1 cellular context compared by ENCODE assay signal in genomic region chr12:31479516-31480210, GRCh38.
TF ChIP-seq lines count a peak whose summit lies in the region.

No MANE protein-coding gene starts in this region.

TF ChIP-seq in HepG2, 621 proteins besides CTCF, POLR2A, EP300 and RAD21:
- TF ChIP-seq HOXA5 (CRISPR knock-in tag; IDR thresholded peaks at IDR 0.05) (no peak), ZNF674 (CRISPR knock-in tag; IDR thresholded peaks at IDR 0.05; ENCODE audit: low read depth) (no peak), ZNF777 (CRISPR knock-in tag; IDR thresholded peaks at IDR 0.05) (no peak), GTF2F1 (IDR thresholded peaks at IDR 0.05; ENCODE audit: low read length) (no peak), NBN (conservative IDR thresholded peaks at IDR 0.05) (no peak), PPARG (CRISPR knock-in tag; conservative IDR thresholded peaks at IDR 0.05) (no peak), ZNF136 (CRISPR knock-in tag; IDR thresholded peaks at IDR 0.05; ENCODE audit: low read depth) (no peak), ZMAT3 (CRISPR knock-in tag; conservative IDR thresholded peaks at IDR 0.05) (no peak), RFXAP (CRISPR knock-in tag; IDR thresholded peaks at IDR 0.05; ENCODE audit: borderline replicate concordance) (no peak), ZNF776 (CRISPR knock-in tag; IDR thresholded peaks at IDR 0.05) (no peak), ZSCAN22 (CRISPR knock-in tag; IDR thresholded peaks at IDR 0.05) (no peak), ZNF672 (CRISPR knock-in tag; IDR thresholded peaks at IDR 0.05) (no peak), CSRNP2 (CRISPR knock-in tag; conservative IDR thresholded peaks at IDR 0.05; ENCODE audit: low read depth) (no peak), NCOA5 (CRISPR knock-in tag; IDR thresholded peaks at IDR 0.05) (no peak), ZNF616 (CRISPR knock-in tag; IDR thresholded peaks at IDR 0.05; ENCODE audit: low read depth) (no peak), EEA1 (CRISPR knock-in tag; IDR thresholded peaks at IDR 0.05; ENCODE audit: borderline replicate concordance) (no peak), DR1 (CRISPR knock-in tag; IDR thresholded peaks at IDR 0.05) (no peak), ZKSCAN8 (CRISPR knock-in tag; IDR thresholded peaks at IDR 0.05; ENCODE audit: borderline replicate concordance) (no peak), ZNF33A (CRISPR knock-in tag; IDR thresholded peaks at IDR 0.05; ENCODE audit: borderline replicate concordance) (no peak), ZNF546 (CRISPR knock-in tag; conservative IDR thresholded peaks at IDR 0.05) (no peak)
